ENCODE assay signal across 21 cellular contexts in the genomic region with DNA sequence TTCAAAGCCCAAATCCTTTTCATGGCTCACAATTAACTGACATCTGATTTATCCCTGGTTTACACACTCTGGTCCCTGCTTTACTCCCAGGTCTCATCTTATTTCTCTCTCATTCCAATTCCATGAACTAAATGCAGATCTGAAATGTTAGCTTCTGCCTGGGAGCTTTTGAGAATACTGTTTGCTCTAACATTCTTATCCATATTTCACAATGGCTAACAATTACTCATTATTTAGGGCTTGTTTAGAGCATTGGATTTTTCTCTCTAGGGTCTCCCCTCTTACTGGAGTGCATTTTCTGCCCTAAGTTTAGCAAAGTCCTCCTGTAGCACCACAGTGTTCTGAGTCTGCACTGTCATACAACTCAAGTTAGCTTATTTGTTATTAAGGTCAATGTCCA.
"Had no signal": no experiment of that assay in that cellular context is flagged by ENCODE, and none has a peak within 500 bp of the region (broad histone marks: within the 10 kb centered on the region; RNA-seq: fewer than 3 reads in every experiment).

No MANE protein-coding gene starts in this region.

- H3K27ac ChIP-seq: SJSA1, SK-N-MC had no signal

- H3K27me3 ChIP-seq: MG63, SJSA1 had no signal

- DNase-seq: Karpas-422, KG1, MG63, NCI-H1092, NCI-H1105 treated with DMSO at 0.1 percent for 48 hours, NCI-H1417 treated with DMSO at 0.1 percent for 48 hours, NCI-H146, NCI-H1694 treated with DMSO at 0.1 percent for 48 hours, NCI-H1930, NCI-H2081, NCI-H2107, NCI-H2227 treated with DMSO at 0.1 percent for 48 hours, NCI-H524, NCI-H69, NCI-H774, OCI-M1, Right ventricle myocardium superior, RPMI8226, SIG-M5 had no signal

- H3K4me3 ChIP-seq: MG63, SJSA1, SK-N-MC had no signal

- H3K4me1 ChIP-seq: SJSA1 had no signal

- H3K9me3 ChIP-seq: MG63, SJSA1 had no signal

- H3K36me3 ChIP-seq: MG63, SJSA1 had no signal
